1 cellular context compared by ENCODE assay signal in the genomic region with DNA sequence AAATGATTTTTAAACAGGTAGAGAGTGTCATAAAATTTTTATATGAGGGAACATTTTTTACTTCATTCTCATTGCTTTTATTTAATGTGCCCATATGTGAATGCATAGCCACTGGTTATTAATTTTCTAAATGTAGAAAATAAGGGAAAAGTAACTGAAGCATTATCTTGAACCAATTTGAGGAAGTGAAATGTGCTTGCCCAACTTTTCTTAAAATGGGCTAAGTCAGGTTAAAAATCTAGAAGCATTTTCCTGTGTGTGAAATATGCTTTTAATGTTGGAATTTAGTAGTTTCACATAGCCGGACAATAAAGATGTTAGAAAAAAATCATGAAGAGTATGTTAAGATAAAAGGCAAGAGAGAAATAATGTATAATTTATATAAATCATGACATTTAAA.
A peak's percentile ranks its signal among the peaks of the same experiment; 100 is the strongest.
TF ChIP-seq lines count a peak whose summit lies in the region.

No MANE protein-coding gene starts in this region.

TF ChIP-seq in K562, 482 proteins besides CTCF, POLR2A, EP300 and RAD21:
- TF ChIP-seq SMARCB1 (IDR thresholded peaks at IDR 0.05; ENCODE audit: insufficient read length, low read depth), result no peak
- TF ChIP-seq, protein P1, sequence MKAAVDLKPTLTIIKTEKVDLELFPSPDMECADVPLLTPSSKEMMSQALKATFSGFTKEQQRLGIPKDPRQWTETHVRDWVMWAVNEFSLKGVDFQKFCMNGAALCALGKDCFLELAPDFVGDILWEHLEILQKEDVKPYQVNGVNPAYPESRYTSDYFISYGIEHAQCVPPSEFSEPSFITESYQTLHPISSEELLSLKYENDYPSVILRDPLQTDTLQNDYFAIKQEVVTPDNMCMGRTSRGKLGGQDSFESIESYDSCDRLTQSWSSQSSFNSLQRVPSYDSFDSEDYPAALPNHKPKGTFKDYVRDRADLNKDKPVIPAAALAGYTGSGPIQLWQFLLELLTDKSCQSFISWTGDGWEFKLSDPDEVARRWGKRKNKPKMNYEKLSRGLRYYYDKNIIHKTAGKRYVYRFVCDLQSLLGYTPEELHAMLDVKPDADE (conservative IDR thresholded peaks at IDR 0.05; ENCODE audit: control insufficient read depth, low read depth, low read length), result no peak
- peak; percentile 45; the same call in 1 of the 2 replicates for TF ChIP-seq SPI1 (IDR thresholded peaks at IDR 0.05; ENCODE audit: borderline replicate concordance, low read depth, low read length)
